ENCODE assay signal across 11 cellular contexts in the genomic region with DNA sequence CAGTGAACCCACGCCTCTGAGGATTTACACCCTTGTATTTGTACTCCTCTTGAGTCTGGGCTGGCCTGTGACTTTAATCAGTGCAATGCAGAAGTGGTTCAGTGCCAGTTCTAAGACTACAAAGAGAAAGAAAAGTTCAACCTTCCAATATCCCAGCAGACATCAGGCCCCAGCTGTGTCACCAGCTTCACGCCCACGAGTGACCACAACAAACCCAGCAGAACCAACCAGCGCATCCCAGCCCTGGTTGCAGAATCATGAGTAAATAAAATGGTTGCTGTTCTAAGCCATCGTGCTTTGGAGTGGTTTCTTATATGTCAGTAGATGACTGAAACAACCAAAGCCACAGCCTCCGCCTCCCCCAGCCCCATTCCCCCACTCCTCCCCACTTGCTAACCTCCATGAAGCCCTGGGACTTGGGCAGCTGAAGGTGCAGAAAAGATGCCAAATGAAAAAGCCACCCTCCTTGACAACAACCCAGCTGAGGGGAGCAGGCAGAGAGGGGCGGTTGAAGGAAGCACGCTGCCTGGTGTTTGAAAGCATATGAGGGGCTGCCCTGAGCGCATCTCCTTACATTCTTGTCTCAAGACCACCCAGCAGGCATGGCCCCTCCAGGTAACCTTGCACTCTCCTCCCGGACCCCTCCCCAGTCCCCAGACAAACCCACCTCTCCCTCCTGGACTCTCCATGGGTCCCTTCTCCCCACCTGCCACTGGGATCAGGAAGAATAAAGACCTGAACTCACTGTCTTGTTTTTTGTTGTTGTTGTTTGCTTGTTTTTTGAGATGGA. TPM values are rescaled to one million over a fixed set of nuclear protein-coding genes. Genes with fewer than 3 reads are reported as not detected.
A peak's percentile ranks its signal among the peaks of the same experiment; 100 is the strongest.
DNase-seq lines count a peak whose midpoint lies in the region; ATAC-seq, FAIRE-seq and TF ChIP-seq lines count a peak whose summit lies in the region.
"Had no signal": no experiment of that assay in that cellular context is flagged by ENCODE, and none has a peak within 500 bp of the region (broad histone marks: within the 10 kb centered on the region; RNA-seq: fewer than 3 reads in every experiment).

No MANE protein-coding gene starts in this region.

- H3K36me3 ChIP-seq in CD8-positive, alpha-beta T cell (ENCODE audit: insufficient read depth, low read length) = no peaks in the 10 kb centered on the region
- no peaks in the 10 kb centered on the region for H3K36me3 ChIP-seq in esophagus muscularis mucosa
- no peaks in the 10 kb centered on the region for H3K36me3 ChIP-seq in stomach
- H3K36me3 ChIP-seq: esophagus squamous epithelium had no signal

- peak overlapping the region; percentile 2 for H3K4me3 Mint-ChIP-seq in CD8-positive, alpha-beta T cell
- H3K4me3 Mint-ChIP-seq in activated CD8-positive, alpha-beta T cell treated with anti-CD3 and anti-CD28 coated beads for 36 hours = no peak overlapping the region
- H3K4me3 Mint-ChIP-seq: activated naive CD4-positive, alpha-beta T cell treated with anti-CD3 and anti-CD28 coated beads, Interleukin-2, amount 50 U/mL, for 24 hours had no signal

- no peaks in the 10 kb centered on the region for H3K36me3 Mint-ChIP-seq in CD8-positive, alpha-beta T cell
- no peaks in the 10 kb centered on the region for H3K36me3 Mint-ChIP-seq in activated CD8-positive, alpha-beta T cell treated with anti-CD3 and anti-CD28 coated beads for 36 hours (ENCODE audit: low read depth)
- H3K36me3 Mint-ChIP-seq: activated naive CD4-positive, alpha-beta T cell treated with anti-CD3 and anti-CD28 coated beads, Interleukin-2, amount 50 U/mL, for 24 hours had no signal

- FAIRE-seq in D721Med (lab: Jason Lieb, UNC) = no peak

- H3K4me3 ChIP-seq in CD8-positive, alpha-beta T cell (ENCODE audit: low read depth, low read length) = no peak overlapping the region
- H3K4me3 ChIP-seq in esophagus muscularis mucosa (no peak overlapping the region), stomach (no peak overlapping the region)
- H3K4me3 ChIP-seq: esophagus squamous epithelium had no signal

- DNase-seq in CD8-positive, alpha-beta T cell = peak in 3 of 7 experiments; percentile 22 to 78 (median 43)
- DNase-seq in activated CD8-positive, alpha-beta T cell treated with anti-CD3 and anti-CD28 coated beads for 36 hours = peak; percentile 92
- DNase-seq in esophagus muscularis mucosa (ENCODE audit: extremely low spot score) = peak; percentile 79
- DNase-seq in stimulated activated CD4-positive, alpha-beta T cell treated with anti-CD3 and anti-CD28 coated beads, Interleukin-4, amount 100 ng/mL, for 4 hours = peak; percentile 39 to 70
- DNase-seq in NCI-H69 (lab: John Stamatoyannopoulos, UW) = no peak
- no peak for DNase-seq in stomach
- DNase-seq in D721Med (ENCODE audit: insufficient read length, low spot score) = no peak
- DNase-seq: esophagus squamous epithelium, mammary epithelial cell had no signal

- 83% methylated on average over 9 of the region's 10 CpGs for WGBS in esophagus muscularis mucosa
- 69 to 76% (median 73%) methylated on average over 10 of the region's 10 CpGs for WGBS in stomach, 5 donors

- H3K27ac ChIP-seq in CD8-positive, alpha-beta T cell (ENCODE audit: low read depth, low read length) = no peak overlapping the region
- H3K27ac ChIP-seq in esophagus muscularis mucosa (replicated peaks in 1 of 4) (no peak overlapping the region), stomach (no peak overlapping the region)

- no peak for TF ChIP-seq POLR2A in esophagus muscularis mucosa (IDR thresholded peaks at IDR 0.05; ENCODE audit: low read depth)
- no peak for TF ChIP-seq POLR2A in stomach (IDR thresholded peaks at IDR 0.05)

- H3K9me3 ChIP-seq in CD8-positive, alpha-beta T cell (ENCODE audit: low read length) = no peaks in the 10 kb centered on the region
- H3K9me3 ChIP-seq in esophagus muscularis mucosa (no peaks in the 10 kb centered on the region), stomach (no peaks in the 10 kb centered on the region)
- H3K9me3 ChIP-seq: esophagus squamous epithelium had no signal

- POLR2A ChIA-PET in CD8-positive, alpha-beta T cell (lab: Charles Lee) = no interaction called here
- POLR2A ChIA-PET in activated CD8-positive, alpha-beta T cell treated with anti-CD3 and anti-CD28 coated beads for 36 hours (lab: Charles Lee) = no interaction called here

- H3K4me1 Mint-ChIP-seq in CD8-positive, alpha-beta T cell (ENCODE audit: low read depth) = peaks cover 29% of the 10 kb centered on the region
- H3K4me1 Mint-ChIP-seq in activated CD8-positive, alpha-beta T cell treated with anti-CD3 and anti-CD28 coated beads for 36 hours (ENCODE audit: low read depth) = peaks cover 30% of the 10 kb centered on the region

- H3K27me3 Mint-ChIP-seq in CD8-positive, alpha-beta T cell (ENCODE audit: low read depth) = peaks cover 21% of the 10 kb centered on the region
- H3K27me3 Mint-ChIP-seq in activated CD8-positive, alpha-beta T cell treated with anti-CD3 and anti-CD28 coated beads for 36 hours = peaks cover 3% of the 10 kb centered on the region

- CTCF ChIA-PET in CD8-positive, alpha-beta T cell (lab: Charles Lee) = interaction anchor here (0.6 to 2.2 kb wide), 5 partner anchors 9 to 116 kb away, joined by 3 to 8 read pairs (median 5); no protein-coding TSS in a partner anchor
- CTCF ChIA-PET in activated CD8-positive, alpha-beta T cell treated with anti-CD3 and anti-CD28 coated beads for 36 hours (lab: Charles Lee) = interaction anchor here (7.2 to 9.7 kb wide), 2 partner anchors 76 to 116 kb away, joined by 67 to 238 read pairs; no protein-coding TSS in a partner anchor

- no peaks in the 10 kb centered on the region for H3K9me3 Mint-ChIP-seq in CD8-positive, alpha-beta T cell
- H3K9me3 Mint-ChIP-seq in activated CD8-positive, alpha-beta T cell treated with anti-CD3 and anti-CD28 coated beads for 36 hours = no peaks in the 10 kb centered on the region
- H3K9me3 Mint-ChIP-seq: activated naive CD4-positive, alpha-beta T cell treated with anti-CD3 and anti-CD28 coated beads, Interleukin-2, amount 50 U/mL, for 24 hours had no signal

- ATAC-seq in CD8-positive, alpha-beta T cell = peak; percentile 73
- peak; percentile 74 for ATAC-seq in activated CD8-positive, alpha-beta T cell treated with anti-CD3 and anti-CD28 coated beads for 36 hours
- no peak for ATAC-seq in GM21717 (IDR thresholded peaks at IDR 0.05; ENCODE audit: unreplicated experiment)

- TF ChIP-seq CTCF in CD8-positive, alpha-beta T cell (IDR thresholded peaks at IDR 0.05) = no peak
- TF ChIP-seq CTCF in activated CD8-positive, alpha-beta T cell treated with anti-CD3 and anti-CD28 coated beads for 36 hours (IDR thresholded peaks at IDR 0.05) = no peak
- TF ChIP-seq CTCF in esophagus muscularis mucosa (IDR thresholded peaks at IDR 0.05) = no peak
- TF ChIP-seq CTCF in stomach (IDR thresholded peaks at IDR 0.05) = no peak
- TF ChIP-seq CTCF in D721Med (IDR thresholded peaks at IDR 0.05; ENCODE audit: insufficient read depth, missing control alignments) = no peak

- peaks cover 24% of the 10 kb centered on the region for H3K4me1 ChIP-seq in CD8-positive, alpha-beta T cell (ENCODE audit: insufficient read depth, low read length)
- H3K4me1 ChIP-seq in esophagus muscularis mucosa (peaks cover 23 to 30% (median 25%) of the 10 kb centered on the region in 4 donors), stomach (peaks cover 33 to 63% (median 55%) of the 10 kb centered on the region in 4 donors)

- TF ChIP-seq EP300 in esophagus muscularis mucosa (IDR thresholded peaks at IDR 0.05) = no peak
- no peak for TF ChIP-seq EP300 in stomach (IDR thresholded peaks at IDR 0.05)

- H3K27ac Mint-ChIP-seq in CD8-positive, alpha-beta T cell = no peak overlapping the region
- peak overlapping the region; percentile 25 for H3K27ac Mint-ChIP-seq in activated CD8-positive, alpha-beta T cell treated with anti-CD3 and anti-CD28 coated beads for 36 hours
- H3K27ac Mint-ChIP-seq: activated naive CD4-positive, alpha-beta T cell treated with anti-CD3 and anti-CD28 coated beads, Interleukin-2, amount 50 U/mL, for 24 hours had no signal

- H3K27me3 ChIP-seq in CD8-positive, alpha-beta T cell (ENCODE audit: insufficient read depth, low read length) = no peaks in the 10 kb centered on the region
- H3K27me3 ChIP-seq in esophagus muscularis mucosa (peaks cover 0 to 7% (median 0%) of the 10 kb centered on the region in 4 donors), stomach (peaks cover 0 to 11% (median 0%) of the 10 kb centered on the region in 3 donors)
- H3K27me3 ChIP-seq: esophagus squamous epithelium had no signal

- intact Hi-C loops in CD8-positive, alpha-beta T cell (cut with DNase I, micrococcal nuclease) = no loop called here
- intact Hi-C loops in activated CD8-positive, alpha-beta T cell treated with anti-CD3 and anti-CD28 coated beads for 36 hours (cut with micrococcal nuclease) = loop anchor here (5.0 to 10.0 kb wide), 2 partner anchors 72 to 291 kb away; no protein-coding TSS in a partner anchor
- intact Hi-C loops in esophagus muscularis mucosa (cut with DNase I) (no loop called here), stomach (cut with DNase I; ENCODE audit: low total_unique reads) (no loop called here)

RNA-seq across cellular contexts. Expression of a gene that starts 20.9 kb away (rescaled TPM):
- total RNA-seq in CD8-positive, alpha-beta T cell = not detected
- total RNA-seq in activated CD8-positive, alpha-beta T cell treated with anti-CD3 and anti-CD28 coated beads for 36 hours = 1 to 10 TPM; 6.5 to 8.4 TPM
- total RNA-seq in esophagus muscularis mucosa (10 to 100 TPM; 19.1 to 60.6 (median 47.1) TPM), stomach (100 to 1,000 TPM in 1 of 5 donors, 10 to 100 TPM in 4; 11.1 to 114 (median 20.4) TPM)
- 10 to 100 TPM; 18.6 to 20.9 (median 18.9) TPM for polyA plus RNA-seq in stomach

RNA-seq across cellular contexts. Expression of a gene that starts 56.7 kb away (rescaled TPM):
- total RNA-seq in CD8-positive, alpha-beta T cell = 1 to 10 TPM; 5.0 to 5.8 TPM
- total RNA-seq in activated CD8-positive, alpha-beta T cell treated with anti-CD3 and anti-CD28 coated beads for 36 hours = 10 to 100 TPM; 10.0 to 10.2 TPM
- 10 to 100 TPM; 10.5 to 12.8 (median 11.2) TPM for total RNA-seq in esophagus muscularis mucosa
- 10 to 100 TPM in 3 of 5 donors, 1 to 10 TPM in 2; 4.7 to 25.9 (median 20.4) TPM for total RNA-seq in stomach
- 1 to 10 TPM; 2.1 to 7.9 (median 3.0) TPM for polyA plus RNA-seq in stomach

Comparison
In these comparisons a context has a peak if more than half of its experiments do, and no peak if none do; other contexts are left out.
1. DNase-seq: peak in activated CD8-positive, alpha-beta T cell treated with anti-CD3 and anti-CD28 coated beads for 36 hours (single experiment), esophagus muscularis mucosa (single experiment) and stimulated activated CD4-positive, alpha-beta T cell treated with anti-CD3 and anti-CD28 coated beads, Interleukin-4, amount 100 ng/mL, for 4 hours (2 of 2); none in NCI-H69 (single experiment), stomach (single experiment) and D721Med (single experiment).
2. RNA of a gene that starts 20.9 kb away (total RNA-seq): 19.1 to 60.6 TPM in esophagus muscularis mucosa, 11.1 to 114 TPM in stomach and 6.5 to 8.4 TPM in activated CD8-positive, alpha-beta T cell treated with anti-CD3 and anti-CD28 coated beads for 36 hours; not detected in CD8-positive, alpha-beta T cell; every median in the first group is over 4 times any median in the second.